8 cellular contexts compared by ENCODE assay signal in genomic region chr7:28037220-28038010, GRCh38.
DNase-seq lines count a peak whose midpoint lies in the region; ATAC-seq and TF ChIP-seq lines count a peak whose summit lies in the region.

No MANE protein-coding gene starts in this region.

- TF ChIP-seq CTCF in right lobe of liver (IDR thresholded peaks at IDR 0.05) = no peak

- intact Hi-C loops in right lobe of liver (cut with DNase I) = no loop called here

- TF ChIP-seq POLR2A in right lobe of liver (IDR thresholded peaks at IDR 0.05) = no peak

- peaks cover 0 to 26% (median 2%) of the 10 kb centered on the region in 4 donors for H3K4me1 ChIP-seq in right lobe of liver

- H3K9me3 ChIP-seq in right lobe of liver = no peaks in the 10 kb centered on the region

- DNase-seq in GM03348 (ENCODE audit: low spot score) = peak; percentile 71
- DNase-seq in HT-29 (ENCODE audit: low spot score) = peak; percentile 82
- DNase-seq in right lobe of liver = no peak
- no peak for DNase-seq in SHP77 treated with DMSO at 0.1 percent for 48 hours (lab: John Stamatoyannopoulos, UW)
- no peak for DNase-seq in DMS79 (lab: John Stamatoyannopoulos, UW)
- no peak for DNase-seq in ureter (ENCODE audit: low spot score)

- ATAC-seq in GM21576 (IDR thresholded peaks at IDR 0.05; ENCODE audit: unreplicated experiment) (peak; percentile 96), right lobe of liver (peak in 3 of 4 donors; percentile 3 to 83 (median 30))

- H3K36me3 ChIP-seq in right lobe of liver = no peaks in the 10 kb centered on the region

- peak overlapping the region; percentile 84 for H3K27ac ChIP-seq in angular gyrus (ENCODE audit: low read depth, low read length)
- peak overlapping the region in 1 of 3 donors; percentile 5 for H3K27ac ChIP-seq in right lobe of liver

- no peak overlapping the region for H3K4me3 ChIP-seq in right lobe of liver

- 68% methylated on average over 6 of the region's 6 CpGs for WGBS in right lobe of liver (ENCODE audit: insufficient coverage, low coverage, low lambda C conversion rate, missing lambda C conversion rate)

- no peaks in the 10 kb centered on the region for H3K27me3 ChIP-seq in right lobe of liver

Comparison
In these comparisons a context has a peak if more than half of its experiments do, and no peak if none do; other contexts are left out.
1. DNase-seq: peak in GM03348 (single experiment) and HT-29 (single experiment); none in right lobe of liver (0 of 3), SHP77 treated with DMSO at 0.1 percent for 48 hours (single experiment), DMS79 (single experiment) and ureter (single experiment).